24 cellular contexts compared by ENCODE assay signal in the genomic region with DNA sequence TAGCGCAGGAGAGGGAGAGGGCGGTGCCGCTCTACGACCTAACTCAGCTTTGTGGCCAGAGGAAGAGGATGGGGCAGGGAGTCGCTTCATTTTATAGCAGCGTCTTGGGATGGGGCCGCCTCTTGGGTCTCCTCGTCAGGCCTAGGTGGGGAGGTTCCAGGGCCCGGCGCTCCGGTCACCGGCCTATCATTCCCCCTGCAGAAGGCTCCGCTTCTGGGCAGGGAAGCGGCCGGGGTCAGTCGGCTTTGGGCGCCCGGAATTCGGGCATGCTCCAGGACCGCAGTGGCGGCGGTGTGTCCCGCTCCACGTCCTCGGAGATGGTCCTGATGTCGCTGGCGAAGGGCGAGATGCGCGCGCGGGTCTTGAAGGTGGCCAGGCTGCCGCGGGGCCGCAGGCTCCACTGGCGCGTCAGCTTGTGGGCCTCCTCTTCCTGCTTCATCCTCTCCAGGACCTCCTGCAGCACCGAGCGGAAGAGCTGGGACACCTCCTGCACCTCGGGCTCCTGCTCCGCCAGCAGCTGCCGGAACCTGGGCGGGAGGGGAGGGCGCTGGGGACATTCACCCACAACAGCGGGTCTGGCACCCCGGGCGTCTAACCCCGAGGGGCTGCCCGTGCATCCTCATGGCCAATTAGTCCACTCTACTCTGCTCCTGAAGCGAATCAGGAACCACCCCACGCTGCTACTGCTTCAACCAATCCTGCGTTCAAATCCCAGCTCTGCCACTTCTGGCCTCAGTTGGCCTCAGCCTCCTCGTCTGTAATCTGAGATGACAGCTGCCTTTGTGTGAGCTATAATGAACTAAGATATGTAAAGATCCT. TPM values are rescaled to one million over a fixed set of nuclear protein-coding genes. Genes with fewer than 3 reads are reported as not detected.
"Had no signal": no experiment of that assay in that cellular context is flagged by ENCODE, and none has a peak within 500 bp of the region (broad histone marks: within the 10 kb centered on the region; RNA-seq: fewer than 3 reads in every experiment).

No MANE protein-coding gene starts in this region.

- H3K4me3 Mint-ChIP-seq: activated naive CD8-positive, alpha-beta T cell; activated T-cell treated with anti-CD3 and anti-CD28 coated beads, Interleukin-2, amount 50 U/mL, for 4 hours; natural killer cell treated with Interleukin-12 subunit alpha and Interleukin-12 subunit beta and Interleukin-15 and Interleukin-18, amount 100 ng/mL, for 72 hours; stimulated activated naive B cell treated with anti-CD40 and anti-IgM and Interleukin-4, amounts not matched to agents 10 μg/mL and 1 μg/mL and 100 μg/mL, for 72 hours; T-cell; T-helper 2 cell treated with Interferon-gamma antibody and Interleukin-4, amounts not matched to agents 5 μg/mL and 100 μg/mL, for 36 hours had no signal

- H3K4me3 ChIP-seq: adrenal gland had no signal

- H3K4me1 Mint-ChIP-seq: stimulated activated naive B cell treated with anti-CD40 and anti-IgM and Interleukin-4, amounts not matched to agents 10 μg/mL and 1 μg/mL and 100 μg/mL, for 72 hours had no signal

- H3K27ac ChIP-seq: adrenal gland, foreskin keratinocyte, VCaP had no signal

- H3K36me3 ChIP-seq: adrenal gland had no signal

- FAIRE-seq: bronchial epithelial cell, endometrium, small intestine had no signal

- H3K36me3 Mint-ChIP-seq: activated naive CD8-positive, alpha-beta T cell; natural killer cell treated with Interleukin-12 subunit alpha and Interleukin-12 subunit beta and Interleukin-15 and Interleukin-18, amount 100 ng/mL, for 72 hours; stimulated activated naive B cell treated with anti-CD40 and anti-IgM and Interleukin-4, amounts not matched to agents 10 μg/mL and 1 μg/mL and 100 μg/mL, for 72 hours; T-cell had no signal

- DNase-seq: activated CD4-positive, alpha-beta T cell treated with anti-CD3 and anti-CD28 coated beads for 1 hour; activated CD8-positive, alpha-beta memory T cell treated with anti-CD3 and anti-CD28 coated beads, Interleukin-2, amount 50 U/mL, for 48 hours; activated naive CD4-positive, alpha-beta T cell; activated T-cell treated with anti-CD3 and anti-CD28 coated beads, Interleukin-2, amount 50 U/mL, for 4 hours; effector CD4-positive, alpha-beta T cell; erythroblast; foreskin keratinocyte; kidney glomerular epithelial cell; left ventricle myocardium superior; nucleus accumbens; small intestine; stimulated activated CD4-positive, alpha-beta T cell treated with anti-CD3 and anti-CD28 coated beads, Interleukin-15, amount 100 ng/mL, for 24 hours; stimulated activated naive B cell treated with anti-CD40 and anti-IgM and Interleukin-4, amounts not matched to agents 10 μg/mL and 1 μg/mL and 100 μg/mL, for 72 hours; T-cell had no signal

- H3K27me3 ChIP-seq: adrenal gland had no signal

- H3K27ac Mint-ChIP-seq: activated naive CD8-positive, alpha-beta T cell; activated T-helper 2 cell treated with anti-CD3 and anti-CD28 coated beads, Interferon-gamma antibody, Interleukin-2, Interleukin-4, amounts not matched to agents 10 μg/mL and 5 μg/mL and 100 μg/mL, durations not matched to agents 14 hours and 24 hours and 36 hours; natural killer cell treated with Interleukin-12 subunit alpha and Interleukin-12 subunit beta and Interleukin-15 and Interleukin-18, amount 100 ng/mL, for 72 hours; stimulated activated naive B cell treated with anti-CD40 and anti-IgM and Interleukin-4, amounts not matched to agents 10 μg/mL and 1 μg/mL and 100 μg/mL, for 72 hours; T-helper 2 cell treated with Interferon-gamma antibody and Interleukin-4, amounts not matched to agents 5 μg/mL and 100 μg/mL, for 36 hours had no signal

- H3K4me1 ChIP-seq: foreskin keratinocyte had no signal

- ATAC-seq: activated T-cell treated with anti-CD3 and anti-CD28 coated beads, Interleukin-2, amount 50 U/mL, for 4 hours; foreskin keratinocyte; left ventricle myocardium superior; sciatic nerve; stimulated activated naive B cell treated with anti-CD40 and anti-IgM and Interleukin-4, amounts not matched to agents 10 μg/mL and 1 μg/mL and 100 μg/mL, for 72 hours; T-cell had no signal

- H3K9me3 Mint-ChIP-seq: activated T-cell treated with anti-CD3 and anti-CD28 coated beads, Interleukin-2, amount 50 U/mL, for 4 hours; activated T-helper 2 cell treated with anti-CD3 and anti-CD28 coated beads, Interferon-gamma antibody, Interleukin-2, Interleukin-4, amounts not matched to agents 10 μg/mL and 5 μg/mL and 100 μg/mL, durations not matched to agents 14 hours and 24 hours and 36 hours; natural killer cell treated with Interleukin-12 subunit alpha and Interleukin-12 subunit beta and Interleukin-15 and Interleukin-18, amount 100 ng/mL, for 72 hours; stimulated activated naive B cell treated with anti-CD40 and anti-IgM and Interleukin-4, amounts not matched to agents 10 μg/mL and 1 μg/mL and 100 μg/mL, for 72 hours; T-cell; T-helper 2 cell treated with Interferon-gamma antibody and Interleukin-4, amounts not matched to agents 5 μg/mL and 100 μg/mL, for 36 hours had no signal

- H3K9me3 ChIP-seq: adrenal gland had no signal

RNA-seq across cellular contexts. Expression of a gene that starts 13.0 kb away (rescaled TPM):
- total RNA-seq: activated CD8-positive, alpha-beta memory T cell treated with anti-CD3 and anti-CD28 coated beads for 36 hours; activated T-cell treated with anti-CD3 and anti-CD28 coated beads, Interleukin-2, amount 50 U/mL, for 4 hours; activated T-helper 2 cell treated with anti-CD3 and anti-CD28 coated beads, Interferon-gamma antibody, Interleukin-2, Interleukin-4, amounts not matched to agents 10 μg/mL and 5 μg/mL and 100 μg/mL, durations not matched to agents 14 hours and 24 hours and 36 hours; bronchial epithelial cell; foreskin keratinocyte; left ventricle myocardium superior; natural killer cell treated with Interleukin-12 subunit alpha and Interleukin-12 subunit beta and Interleukin-15 and Interleukin-18, amount 100 ng/mL, for 72 hours; sciatic nerve; T-cell had no signal
- polyA plus RNA-seq: foreskin keratinocyte had no signal
